Comparison of ENCODE assay signal across 10 cellular contexts in genomic region chr4:83629945-83630684, GRCh38.
DNase-seq lines count a peak whose midpoint lies in the region; ATAC-seq and TF ChIP-seq lines count a peak whose summit lies in the region.
"Had no signal": no experiment of that assay in that cellular context is flagged by ENCODE, and none has a peak within 500 bp of the region (broad histone marks: within the 10 kb centered on the region; RNA-seq: fewer than 3 reads in every experiment).

No MANE protein-coding gene starts in this region.

- no peaks in the 10 kb centered on the region for H3K79me2 ChIP-seq in neural progenitor cell (ENCODE audit: low read depth)

- no peak overlapping the region for H3K27ac Mint-ChIP-seq in neural progenitor cell

- H3K9me3 Mint-ChIP-seq in neural progenitor cell: no peaks in the 10 kb centered on the region

- TF ChIP-seq CTCF in HFF-Myc (IDR thresholded peaks at IDR 0.05; ENCODE audit: low read depth, low read length, missing control alignments): no peak
- no peak for TF ChIP-seq CTCF in foreskin keratinocyte (conservative IDR thresholded peaks at IDR 0.05)
- TF ChIP-seq CTCF in neural progenitor cell (IDR thresholded peaks at IDR 0.05): no peak

- no peaks in the 10 kb centered on the region for H3K36me3 Mint-ChIP-seq in neural progenitor cell

- H3K27ac ChIP-seq in SK-N-MC (peak overlapping the region; percentile 88), foreskin keratinocyte (no peak overlapping the region), neural progenitor cell (no peak overlapping the region)

- no peak overlapping the region for H3K4me3 Mint-ChIP-seq in neural progenitor cell

- H3K4me1 Mint-ChIP-seq in neural progenitor cell: peaks cover 3% of the 10 kb centered on the region

- H3K4me1 ChIP-seq in foreskin keratinocyte: peaks cover 11% of the 10 kb centered on the region
- peaks cover 9% of the 10 kb centered on the region for H3K4me1 ChIP-seq in neural progenitor cell

- H3K27me3 ChIP-seq in foreskin keratinocyte (peaks cover 11% of the 10 kb centered on the region), neural progenitor cell (no peaks in the 10 kb centered on the region)

- DNase-seq in HFF-Myc (ENCODE audit: extremely low read depth, low read depth) (peak; percentile 69), SK-N-MC (ENCODE audit: low read depth, low spot score) (peak; percentile 80), foreskin keratinocyte (peak; percentile 76 to 82), skeletal muscle cell (ENCODE audit: low read depth) (peak; percentile 65), hypothalamus (lab: John Stamatoyannopoulos, UW) (no peak), neural progenitor cell (ENCODE audit: low spot score) (no peak)
- DNase-seq: activated T-cell treated with anti-CD3 and anti-CD28 coated beads for 4 hours, hippocampal formation had no signal

- H3F3A ChIP-seq in neural progenitor cell (ENCODE audit: low read depth): no peaks in the 10 kb centered on the region

- no peak overlapping the region for H3K4me2 ChIP-seq in neural progenitor cell

- ATAC-seq in foreskin keratinocyte (peak; percentile 93), HG03045 (IDR thresholded peaks at IDR 0.05; ENCODE audit: unreplicated experiment) (no peak), HG02981 (IDR thresholded peaks at IDR 0.05; ENCODE audit: unreplicated experiment) (no peak)

- no peaks in the 10 kb centered on the region for H3K27me3 Mint-ChIP-seq in neural progenitor cell (ENCODE audit: insufficient read depth, low read depth)

- no peak overlapping the region for H3K4me3 ChIP-seq in HFF-Myc (replicated peaks; ENCODE audit: low read depth, low read length)
- H3K4me3 ChIP-seq in SK-N-MC: peak overlapping the region; percentile 46
- H3K4me3 ChIP-seq in skeletal muscle cell (ENCODE audit: low read depth, low read length): no peak overlapping the region
- no peak overlapping the region for H3K4me3 ChIP-seq in neural progenitor cell

- H3K9ac ChIP-seq in SK-N-MC (ENCODE audit: insufficient read length) (no peak overlapping the region), neural progenitor cell (no peak overlapping the region)

- H3K9me3 ChIP-seq in SK-N-MC (ENCODE audit: low read depth, low read length): no peaks in the 10 kb centered on the region; the same call in 1 of the 2 replicates
- H3K9me3 ChIP-seq in neural progenitor cell (ENCODE audit: low read depth): no peaks in the 10 kb centered on the region

- no peaks in the 10 kb centered on the region for H4K20me1 ChIP-seq in neural progenitor cell (ENCODE audit: low read depth)

- H3K36me3 ChIP-seq in SK-N-MC (ENCODE audit: insufficient read depth, low read length): no peaks in the 10 kb centered on the region
- H3K36me3 ChIP-seq in neural progenitor cell: no peaks in the 10 kb centered on the region

- no peak overlapping the region for H2AFZ ChIP-seq in neural progenitor cell (replicated peaks)

Comparison
In these comparisons a context has a peak if more than half of its experiments do, and no peak if none do; other contexts are left out.
1. DNase-seq: peak in HFF-Myc (single experiment), SK-N-MC (single experiment), foreskin keratinocyte (2 of 2) and skeletal muscle cell (single experiment); none in hypothalamus (0 of 51) and neural progenitor cell (single experiment).